Comparison of ENCODE assay signal across 2 cellular contexts in the genomic region with DNA sequence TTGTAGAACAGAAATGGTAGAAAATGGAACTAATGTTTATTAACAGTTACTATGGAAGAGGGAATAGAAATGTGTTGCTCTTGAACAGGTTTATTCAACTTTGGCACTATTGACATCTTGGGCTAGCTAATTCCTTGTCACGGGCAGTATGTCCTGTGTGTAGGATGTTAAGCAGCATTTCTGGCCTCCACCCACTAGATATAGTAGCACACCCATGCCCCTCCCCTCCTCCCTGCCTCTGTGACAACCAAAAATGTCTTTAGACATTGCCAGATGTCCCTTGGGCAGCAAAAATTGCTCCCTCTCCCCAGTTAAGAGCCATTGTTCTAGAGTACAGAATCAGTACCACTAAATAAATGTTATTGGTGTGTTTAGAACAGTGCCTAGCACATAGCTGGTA.
TF ChIP-seq lines count a peak whose summit lies in the region.

No MANE protein-coding gene starts in this region.

TF ChIP-seq in SK-N-SH, 30 proteins besides CTCF, POLR2A, EP300 and RAD21 (continued from another document):
- TF ChIP-seq, protein P1, sequence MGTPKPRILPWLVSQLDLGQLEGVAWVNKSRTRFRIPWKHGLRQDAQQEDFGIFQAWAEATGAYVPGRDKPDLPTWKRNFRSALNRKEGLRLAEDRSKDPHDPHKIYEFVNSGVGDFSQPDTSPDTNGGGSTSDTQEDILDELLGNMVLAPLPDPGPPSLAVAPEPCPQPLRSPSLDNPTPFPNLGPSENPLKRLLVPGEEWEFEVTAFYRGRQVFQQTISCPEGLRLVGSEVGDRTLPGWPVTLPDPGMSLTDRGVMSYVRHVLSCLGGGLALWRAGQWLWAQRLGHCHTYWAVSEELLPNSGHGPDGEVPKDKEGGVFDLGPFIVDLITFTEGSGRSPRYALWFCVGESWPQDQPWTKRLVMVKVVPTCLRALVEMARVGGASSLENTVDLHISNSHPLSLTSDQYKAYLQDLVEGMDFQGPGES (IDR thresholded peaks at IDR 0.05; ENCODE audit: low read depth, low read length), result no peak
- TF ChIP-seq, protein P2, sequence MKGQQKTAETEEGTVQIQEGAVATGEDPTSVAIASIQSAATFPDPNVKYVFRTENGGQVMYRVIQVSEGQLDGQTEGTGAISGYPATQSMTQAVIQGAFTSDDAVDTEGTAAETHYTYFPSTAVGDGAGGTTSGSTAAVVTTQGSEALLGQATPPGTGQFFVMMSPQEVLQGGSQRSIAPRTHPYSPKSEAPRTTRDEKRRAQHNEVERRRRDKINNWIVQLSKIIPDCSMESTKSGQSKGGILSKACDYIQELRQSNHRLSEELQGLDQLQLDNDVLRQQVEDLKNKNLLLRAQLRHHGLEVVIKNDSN (IDR thresholded peaks at IDR 0.05; ENCODE audit: borderline replicate concordance, low read depth), result no peak
- TF ChIP-seq MXI1 (IDR thresholded peaks at IDR 0.05; ENCODE audit: low read depth, low read length) (no peak), POLR2AphosphoS5 (IDR thresholded peaks at IDR 0.05; ENCODE audit: low read depth, low read length) (no peak), MAX (IDR thresholded peaks at IDR 0.05; ENCODE audit: low read depth) (no peak), GABPA (IDR thresholded peaks at IDR 0.05; ENCODE audit: low read depth) (no peak), TEAD4 (IDR thresholded peaks at IDR 0.05; ENCODE audit: borderline replicate concordance, insufficient read depth) (no peak), REST (IDR thresholded peaks at IDR 0.05; ENCODE audit: low read depth, low read length) (no peak), CHD2 (IDR thresholded peaks at IDR 0.05; ENCODE audit: low read length, partially characterized antibody) (no peak), JUND (IDR thresholded peaks at IDR 0.05) (no peak), TCF12 (IDR thresholded peaks at IDR 0.05) (no peak), GATA2 (CRISPR knock-in tag; IDR thresholded peaks at IDR 0.05) (no peak), RCOR1 (IDR thresholded peaks at IDR 0.05; ENCODE audit: low read length) (no peak), YY1 (IDR thresholded peaks at IDR 0.05; ENCODE audit: low read depth) (no peak)

TF ChIP-seq in SK-N-SH treated with all-trans-retinoic acid at 6 μM for 48 hours, 23 proteins besides CTCF, POLR2A, EP300 and RAD21 (continued from another document):
- TF ChIP-seq, protein P3, sequence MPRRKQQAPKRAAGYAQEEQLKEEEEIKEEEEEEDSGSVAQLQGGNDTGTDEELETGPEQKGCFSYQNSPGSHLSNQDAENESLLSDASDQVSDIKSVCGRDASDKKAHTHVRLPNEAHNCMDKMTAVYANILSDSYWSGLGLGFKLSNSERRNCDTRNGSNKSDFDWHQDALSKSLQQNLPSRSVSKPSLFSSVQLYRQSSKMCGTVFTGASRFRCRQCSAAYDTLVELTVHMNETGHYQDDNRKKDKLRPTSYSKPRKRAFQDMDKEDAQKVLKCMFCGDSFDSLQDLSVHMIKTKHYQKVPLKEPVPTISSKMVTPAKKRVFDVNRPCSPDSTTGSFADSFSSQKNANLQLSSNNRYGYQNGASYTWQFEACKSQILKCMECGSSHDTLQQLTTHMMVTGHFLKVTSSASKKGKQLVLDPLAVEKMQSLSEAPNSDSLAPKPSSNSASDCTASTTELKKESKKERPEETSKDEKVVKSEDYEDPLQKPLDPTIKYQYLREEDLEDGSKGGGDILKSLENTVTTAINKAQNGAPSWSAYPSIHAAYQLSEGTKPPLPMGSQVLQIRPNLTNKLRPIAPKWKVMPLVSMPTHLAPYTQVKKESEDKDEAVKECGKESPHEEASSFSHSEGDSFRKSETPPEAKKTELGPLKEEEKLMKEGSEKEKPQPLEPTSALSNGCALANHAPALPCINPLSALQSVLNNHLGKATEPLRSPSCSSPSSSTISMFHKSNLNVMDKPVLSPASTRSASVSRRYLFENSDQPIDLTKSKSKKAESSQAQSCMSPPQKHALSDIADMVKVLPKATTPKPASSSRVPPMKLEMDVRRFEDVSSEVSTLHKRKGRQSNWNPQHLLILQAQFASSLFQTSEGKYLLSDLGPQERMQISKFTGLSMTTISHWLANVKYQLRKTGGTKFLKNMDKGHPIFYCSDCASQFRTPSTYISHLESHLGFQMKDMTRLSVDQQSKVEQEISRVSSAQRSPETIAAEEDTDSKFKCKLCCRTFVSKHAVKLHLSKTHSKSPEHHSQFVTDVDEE (CRISPR knock-in tag; IDR thresholded peaks at IDR 0.05), result no peak
- TF ChIP-seq ISL1 (CRISPR knock-in tag; IDR thresholded peaks at IDR 0.05) (no peak), TCF4 (CRISPR knock-in tag; IDR thresholded peaks at IDR 0.05; ENCODE audit: borderline replicate concordance) (no peak), ZC3H10 (CRISPR knock-in tag; IDR thresholded peaks at IDR 0.05) (no peak), GLIS3 (CRISPR knock-in tag; IDR thresholded peaks at IDR 0.05) (no peak), RARB (CRISPR knock-in tag; IDR thresholded peaks at IDR 0.05) (no peak), SNAI2 (CRISPR knock-in tag; IDR thresholded peaks at IDR 0.05) (no peak), CSRNP3 (CRISPR knock-in tag; IDR thresholded peaks at IDR 0.05) (no peak), ZNF565 (CRISPR knock-in tag; conservative IDR thresholded peaks at IDR 0.05; ENCODE audit: low read depth) (no peak), ZNF8 (CRISPR knock-in tag; IDR thresholded peaks at IDR 0.05) (no peak), BACH2 (CRISPR knock-in tag; IDR thresholded peaks at IDR 0.05; ENCODE audit: borderline replicate concordance) (no peak), ZFP3 (CRISPR knock-in tag; IDR thresholded peaks at IDR 0.05) (no peak), ESRRG (CRISPR knock-in tag; IDR thresholded peaks at IDR 0.05) (no peak)
- TF ChIP-seq, protein P4, sequence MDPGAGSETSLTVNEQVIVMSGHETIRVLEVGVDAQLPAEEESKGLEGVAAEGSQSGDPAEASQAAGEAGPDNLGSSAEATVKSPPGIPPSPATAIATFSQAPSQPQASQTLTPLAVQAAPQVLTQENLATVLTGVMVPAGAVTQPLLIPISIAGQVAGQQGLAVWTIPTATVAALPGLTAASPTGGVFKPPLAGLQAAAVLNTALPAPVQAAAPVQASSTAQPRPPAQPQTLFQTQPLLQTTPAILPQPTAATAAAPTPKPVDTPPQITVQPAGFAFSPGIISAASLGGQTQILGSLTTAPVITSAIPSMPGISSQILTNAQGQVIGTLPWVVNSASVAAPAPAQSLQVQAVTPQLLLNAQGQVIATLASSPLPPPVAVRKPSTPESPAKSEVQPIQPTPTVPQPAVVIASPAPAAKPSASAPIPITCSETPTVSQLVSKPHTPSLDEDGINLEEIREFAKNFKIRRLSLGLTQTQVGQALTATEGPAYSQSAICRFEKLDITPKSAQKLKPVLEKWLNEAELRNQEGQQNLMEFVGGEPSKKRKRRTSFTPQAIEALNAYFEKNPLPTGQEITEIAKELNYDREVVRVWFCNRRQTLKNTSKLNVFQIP (CRISPR knock-in tag; IDR thresholded peaks at IDR 0.05; ENCODE audit: borderline replicate concordance, low read depth), result no peak
